20 cellular contexts compared by ENCODE assay signal in genomic region chr16:27843800-27844199, GRCh38.
"Had no signal": no experiment of that assay in that cellular context is flagged by ENCODE, and none has a peak within 500 bp of the region (broad histone marks: within the 10 kb centered on the region; RNA-seq: fewer than 3 reads in every experiment).

No MANE protein-coding gene starts in this region.

- H3K4me1 ChIP-seq: body of pancreas, gastrocnemius medialis, stomach had no signal

- FAIRE-seq: colon had no signal

- H3K27ac ChIP-seq: body of pancreas, gastrocnemius medialis, ovary, stomach had no signal

- H3K27me3 ChIP-seq: body of pancreas, gastrocnemius medialis, ovary had no signal

- ATAC-seq: activated T-helper 17 cell treated with anti-CD3 and anti-CD28 coated beads, Interleukin-2, amount 50 U/mL, for 72 hours; body of pancreas; gastrocnemius medialis; naive thymus-derived CD8-positive, alpha-beta T cell; sciatic nerve; stimulated activated effector memory CD8-positive, alpha-beta T cell treated with anti-CD3 and anti-CD28 coated beads, Interleukin-12 subunit alpha, Interleukin-12 subunit beta, amount 100 ng/mL, for 72 hours had no signal

- DNase-seq: activated CD4-positive, alpha-beta memory T cell treated with anti-CD3 and anti-CD28 coated beads, Interleukin-2, amount 10 ng/mL, durations not matched to agents 7 days and 5 days; activated CD4-positive, alpha-beta T cell treated with anti-CD3 and anti-CD28 coated beads for 48 hours; activated CD4-positive, CD25-positive, alpha-beta regulatory T cell; activated naive CD4-positive, alpha-beta T cell treated with anti-CD3 and anti-CD28 coated beads for 36 hours; activated T-cell treated with anti-CD3 and anti-CD28 coated beads, Interleukin-2, amount 50 U/mL, for 1 hour; body of pancreas; caudate nucleus; gastrocnemius medialis; kidney glomerular epithelial cell; mesendoderm; naive thymus-derived CD8-positive, alpha-beta T cell; ovary; stimulated activated CD4-positive, alpha-beta T cell treated with anti-CD3 and anti-CD28 coated beads, Interleukin-4, amount 100 ng/mL, for 24 hours; stomach; T1000 had no signal

- H3K36me3 ChIP-seq: gastrocnemius medialis, ovary, stomach had no signal

- H3K4me3 ChIP-seq: body of pancreas, gastrocnemius medialis, ovary, smooth muscle cell, stomach had no signal

- H3K9me3 ChIP-seq: body of pancreas, gastrocnemius medialis, ovary had no signal
